Comparison of ENCODE assay signal across 1 cellular context in the genomic region with DNA sequence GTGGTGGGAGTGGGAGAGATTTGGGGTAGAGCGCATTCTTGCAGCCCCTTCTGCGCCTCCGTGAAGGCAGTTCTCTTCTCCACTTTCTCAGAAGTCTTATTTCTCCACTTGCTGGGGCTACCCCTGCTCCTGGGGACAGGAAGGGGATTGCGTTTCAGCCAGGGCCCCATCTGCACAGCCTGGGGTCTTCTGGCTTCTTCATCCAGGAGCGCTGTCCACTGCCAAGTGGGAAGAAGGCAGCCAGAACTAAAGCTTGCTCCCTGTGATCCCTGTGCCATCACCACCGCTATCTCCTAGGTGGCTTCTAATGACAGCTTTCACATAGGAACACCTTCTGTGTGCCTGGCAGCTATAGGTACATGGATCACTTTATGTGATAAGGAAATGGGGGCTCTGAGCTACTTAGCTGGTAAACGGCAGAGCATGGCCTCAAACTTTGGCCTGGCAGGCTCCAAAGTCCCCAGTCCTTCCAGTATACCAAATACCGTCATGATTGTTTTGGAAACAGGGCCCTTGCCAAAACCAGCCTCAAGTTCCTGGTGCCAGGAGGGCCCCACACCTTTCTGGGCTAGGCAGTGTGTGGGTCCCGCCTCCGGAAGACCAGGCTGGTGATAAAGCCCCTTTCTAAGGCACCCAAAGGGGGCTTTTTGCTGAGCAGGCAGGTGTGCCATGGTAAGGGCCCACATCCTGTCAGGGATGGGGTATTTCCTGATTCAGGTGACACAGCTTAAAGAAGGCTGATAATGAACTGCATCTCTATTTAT.
TF ChIP-seq lines count a peak whose summit lies in the region.

No MANE protein-coding gene starts in this region.

TF ChIP-seq in HCT116, 20 proteins besides CTCF, POLR2A, EP300 and RAD21:
- TF ChIP-seq ELF1 (IDR thresholded peaks at IDR 0.05; ENCODE audit: borderline replicate concordance, low read depth) (no peak), CBX3 (IDR thresholded peaks at IDR 0.05; ENCODE audit: low read depth) (no peak), EGR1 (IDR thresholded peaks at IDR 0.05; ENCODE audit: low read depth) (no peak), CEBPB (IDR thresholded peaks at IDR 0.05; ENCODE audit: low read depth) (no peak), ZNF274 (IDR thresholded peaks at IDR 0.05; ENCODE audit: low read depth, low read length) (no peak), EZH2phosphoT487 (IDR thresholded peaks at IDR 0.05; ENCODE audit: borderline replicate concordance) (no peak), POLR2AphosphoS5 (IDR thresholded peaks at IDR 0.05; ENCODE audit: low read depth, low read length) (no peak), SRF (IDR thresholded peaks at IDR 0.05; ENCODE audit: low read depth) (no peak), YY1 (IDR thresholded peaks at IDR 0.05; ENCODE audit: extremely low read depth, insufficient replicate concordance, low read depth, low read length) (no peak), FOSL1 (IDR thresholded peaks at IDR 0.05; ENCODE audit: low read depth) (no peak), JUND (IDR thresholded peaks at IDR 0.05) (no peak), SP1 (IDR thresholded peaks at IDR 0.05; ENCODE audit: low read depth) (no peak), EZH2 (IDR thresholded peaks at IDR 0.05) (no peak), TCF7L2 (IDR thresholded peaks at IDR 0.05; ENCODE audit: borderline replicate concordance, extremely low read depth, insufficient read depth, insufficient read length) (no peak), ZFX (IDR thresholded peaks at IDR 0.05) (no peak), SIN3A (IDR thresholded peaks at IDR 0.05; ENCODE audit: low read depth) (no peak)
- TF ChIP-seq, protein P1, sequence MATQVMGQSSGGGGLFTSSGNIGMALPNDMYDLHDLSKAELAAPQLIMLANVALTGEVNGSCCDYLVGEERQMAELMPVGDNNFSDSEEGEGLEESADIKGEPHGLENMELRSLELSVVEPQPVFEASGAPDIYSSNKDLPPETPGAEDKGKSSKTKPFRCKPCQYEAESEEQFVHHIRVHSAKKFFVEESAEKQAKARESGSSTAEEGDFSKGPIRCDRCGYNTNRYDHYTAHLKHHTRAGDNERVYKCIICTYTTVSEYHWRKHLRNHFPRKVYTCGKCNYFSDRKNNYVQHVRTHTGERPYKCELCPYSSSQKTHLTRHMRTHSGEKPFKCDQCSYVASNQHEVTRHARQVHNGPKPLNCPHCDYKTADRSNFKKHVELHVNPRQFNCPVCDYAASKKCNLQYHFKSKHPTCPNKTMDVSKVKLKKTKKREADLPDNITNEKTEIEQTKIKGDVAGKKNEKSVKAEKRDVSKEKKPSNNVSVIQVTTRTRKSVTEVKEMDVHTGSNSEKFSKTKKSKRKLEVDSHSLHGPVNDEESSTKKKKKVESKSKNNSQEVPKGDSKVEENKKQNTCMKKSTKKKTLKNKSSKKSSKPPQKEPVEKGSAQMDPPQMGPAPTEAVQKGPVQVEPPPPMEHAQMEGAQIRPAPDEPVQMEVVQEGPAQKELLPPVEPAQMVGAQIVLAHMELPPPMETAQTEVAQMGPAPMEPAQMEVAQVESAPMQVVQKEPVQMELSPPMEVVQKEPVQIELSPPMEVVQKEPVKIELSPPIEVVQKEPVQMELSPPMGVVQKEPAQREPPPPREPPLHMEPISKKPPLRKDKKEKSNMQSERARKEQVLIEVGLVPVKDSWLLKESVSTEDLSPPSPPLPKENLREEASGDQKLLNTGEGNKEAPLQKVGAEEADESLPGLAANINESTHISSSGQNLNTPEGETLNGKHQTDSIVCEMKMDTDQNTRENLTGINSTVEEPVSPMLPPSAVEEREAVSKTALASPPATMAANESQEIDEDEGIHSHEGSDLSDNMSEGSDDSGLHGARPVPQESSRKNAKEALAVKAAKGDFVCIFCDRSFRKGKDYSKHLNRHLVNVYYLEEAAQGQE (IDR thresholded peaks at IDR 0.05; ENCODE audit: low read depth), result no peak
- TF ChIP-seq, protein P2, sequence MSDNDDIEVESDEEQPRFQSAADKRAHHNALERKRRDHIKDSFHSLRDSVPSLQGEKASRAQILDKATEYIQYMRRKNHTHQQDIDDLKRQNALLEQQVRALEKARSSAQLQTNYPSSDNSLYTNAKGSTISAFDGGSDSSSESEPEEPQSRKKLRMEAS (IDR thresholded peaks at IDR 0.05), result no peak
- TF ChIP-seq, protein P3, sequence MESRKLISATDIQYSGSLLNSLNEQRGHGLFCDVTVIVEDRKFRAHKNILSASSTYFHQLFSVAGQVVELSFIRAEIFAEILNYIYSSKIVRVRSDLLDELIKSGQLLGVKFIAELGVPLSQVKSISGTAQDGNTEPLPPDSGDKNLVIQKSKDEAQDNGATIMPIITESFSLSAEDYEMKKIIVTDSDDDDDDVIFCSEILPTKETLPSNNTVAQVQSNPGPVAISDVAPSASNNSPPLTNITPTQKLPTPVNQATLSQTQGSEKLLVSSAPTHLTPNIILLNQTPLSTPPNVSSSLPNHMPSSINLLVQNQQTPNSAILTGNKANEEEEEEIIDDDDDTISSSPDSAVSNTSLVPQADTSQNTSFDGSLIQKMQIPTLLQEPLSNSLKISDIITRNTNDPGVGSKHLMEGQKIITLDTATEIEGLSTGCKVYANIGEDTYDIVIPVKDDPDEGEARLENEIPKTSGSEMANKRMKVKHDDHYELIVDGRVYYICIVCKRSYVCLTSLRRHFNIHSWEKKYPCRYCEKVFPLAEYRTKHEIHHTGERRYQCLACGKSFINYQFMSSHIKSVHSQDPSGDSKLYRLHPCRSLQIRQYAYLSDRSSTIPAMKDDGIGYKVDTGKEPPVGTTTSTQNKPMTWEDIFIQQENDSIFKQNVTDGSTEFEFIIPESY (IDR thresholded peaks at IDR 0.05; ENCODE audit: extremely low read depth, insufficient replicate concordance, low read length), result no peak
- TF ChIP-seq, protein P4, sequence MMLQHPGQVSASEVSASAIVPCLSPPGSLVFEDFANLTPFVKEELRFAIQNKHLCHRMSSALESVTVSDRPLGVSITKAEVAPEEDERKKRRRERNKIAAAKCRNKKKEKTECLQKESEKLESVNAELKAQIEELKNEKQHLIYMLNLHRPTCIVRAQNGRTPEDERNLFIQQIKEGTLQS (IDR thresholded peaks at IDR 0.05), result no peak
